ENCODE assay signal across 9 cellular contexts in genomic region chr3:9402410-9403228, GRCh38. TPM values are rescaled to one million over a fixed set of nuclear protein-coding genes. Genes with fewer than 3 reads are reported as not detected.
A peak's percentile ranks its signal among the peaks of the same experiment; 100 is the strongest.
DNase-seq lines count a peak whose midpoint lies in the region; ATAC-seq and TF ChIP-seq lines count a peak whose summit lies in the region.
"Had no signal": no experiment of that assay in that cellular context is flagged by ENCODE, and none has a peak within 500 bp of the region (broad histone marks: within the 10 kb centered on the region; RNA-seq: fewer than 3 reads in every experiment).

No MANE protein-coding gene starts in this region.

- no TSS peak for BruUV-seq in PC-3 (replicated peaks; lab: Mats Ljungman, UMichigan)

- DNase-seq in NCI-H2196 (lab: John Stamatoyannopoulos, UW; ENCODE audit: unreplicated experiment) (peak; percentile 6), NCI-H2196 treated with DMSO at 0.1 percent for 48 hours (lab: John Stamatoyannopoulos, UW; ENCODE audit: unreplicated experiment) (no peak), PC-3 (no peak), esophagus squamous epithelium (lab: John Stamatoyannopoulos, UW) (no peak), neuronal stem cell (ENCODE audit: low spot score) (peak; percentile 80)
- no peak for DNase-seq in activated CD4-positive, alpha-beta memory T cell treated with anti-CD3 and anti-CD28 coated beads for 36 hours

- TF ChIP-seq CTCF in PC-3 (conservative IDR thresholded peaks at IDR 0.05; ENCODE audit: low read depth, low read length) = no peak
- no peak for TF ChIP-seq CTCF in esophagus squamous epithelium (IDR thresholded peaks at IDR 0.05)

- H2BK120ac ChIP-seq in neuronal stem cell (ENCODE audit: low read depth, low read length) = no peak overlapping the region

- peaks cover 100% of the 10 kb centered on the region for H3K79me2 ChIP-seq in PC-3 (ENCODE audit: low read length)

- WGBS in esophagus squamous epithelium, 2 donors = 23 to 24% methylated on average over 3 of the region's 3 CpGs
- WGBS in neuronal stem cell (ENCODE audit: extremely low coverage in 2 of 2, insufficient read length in 2 of 2, insufficient replicate concordance in 1 of 2), 2 donors = no CpG with 5 or more reads among the region's 3 CpGs

- no peaks in the 10 kb centered on the region for H3F3A ChIP-seq in PC-3 (ENCODE audit: low read length, unreplicated experiment)

- peaks cover 49% of the 10 kb centered on the region for H3K4me1 ChIP-seq in PC-3 (ENCODE audit: insufficient read depth, low read length)
- peaks cover 51 to 92% (median 63%) of the 10 kb centered on the region in 3 donors for H3K4me1 ChIP-seq in esophagus squamous epithelium
- peaks cover 6 to 39% of the 10 kb centered on the region in 2 donors for H3K4me1 ChIP-seq in neuronal stem cell (ENCODE audit: control insufficient read depth in 2 of 2, insufficient read depth in 1 of 2, low read depth in 1 of 2, low read length in 2 of 2)

- H2BK12ac ChIP-seq in neuronal stem cell (ENCODE audit: low read length) = no peak overlapping the region

- no peak for ATAC-seq in PC-3
- no peak for ATAC-seq in HG03095 (IDR thresholded peaks at IDR 0.05; ENCODE audit: unreplicated experiment)
- no peak for ATAC-seq in GM18520 (IDR thresholded peaks at IDR 0.05; ENCODE audit: unreplicated experiment)

- no peak overlapping the region for H3K23ac ChIP-seq in neuronal stem cell (ENCODE audit: low read depth, low read length, poor library complexity)

- H3K18ac ChIP-seq in neuronal stem cell (ENCODE audit: low read length) = no peak overlapping the region

- H3K4me1 Mint-ChIP-seq in activated CD4-positive, alpha-beta memory T cell treated with anti-CD3 and anti-CD28 coated beads for 36 hours (ENCODE audit: low read depth) = peaks cover 65% of the 10 kb centered on the region

- CTCF ChIA-PET in PC-3 (lab: Charles Lee) = interaction anchor here (0.6 kb wide), 1 partner anchor 19 kb away, joined by 4 read pairs; no protein-coding TSS in a partner anchor
- CTCF ChIA-PET in activated CD4-positive, alpha-beta memory T cell treated with anti-CD3 and anti-CD28 coated beads for 36 hours (lab: Charles Lee) = interaction anchor here (1.1 kb wide), 1 partner anchor 101 kb away, joined by 3 read pairs; no protein-coding TSS in a partner anchor

- H3K4me2 ChIP-seq in PC-3 (ENCODE audit: low read length) = peak overlapping the region; percentile 94
- H3K4me2 ChIP-seq in neuronal stem cell (ENCODE audit: insufficient read depth, low read length, poor library complexity, severe bottlenecking) = peak overlapping the region; percentile 46

- H3K14ac ChIP-seq in neuronal stem cell (ENCODE audit: low read length) = no peak overlapping the region

- no peak overlapping the region for H3K27ac ChIP-seq in PC-3 (ENCODE audit: low read length)
- H3K27ac ChIP-seq in esophagus squamous epithelium = peak overlapping the region; percentile 18 to 100 (median 74)
- H3K27ac ChIP-seq in neuronal stem cell (replicated peaks; ENCODE audit: low read length) = peak overlapping the region; percentile 98
- H3K27ac ChIP-seq: C4-2B had no signal

- peaks cover 88% of the 10 kb centered on the region for H4K20me1 ChIP-seq in PC-3 (ENCODE audit: low read length)

- no peaks in the 10 kb centered on the region for H3K79me1 ChIP-seq in neuronal stem cell (ENCODE audit: low read depth, low read length)

- no peaks in the 10 kb centered on the region for H3K9me2 ChIP-seq in PC-3 (replicated peaks; ENCODE audit: low read length)

- H2AFZ ChIP-seq in PC-3 (ENCODE audit: low read length) (no peak overlapping the region), neuronal stem cell (ENCODE audit: low read length) (no peak overlapping the region)

- no peak overlapping the region for H4K8ac ChIP-seq in neuronal stem cell (ENCODE audit: low read depth, low read length)

- POLR2A ChIA-PET in PC-3 (lab: Charles Lee; ENCODE audit: unreplicated experiment) = no interaction called here
- POLR2A ChIA-PET in activated CD4-positive, alpha-beta memory T cell treated with anti-CD3 and anti-CD28 coated beads for 36 hours (lab: Charles Lee) = no interaction called here

- H2BK15ac ChIP-seq in neuronal stem cell (ENCODE audit: low read length) = no peak overlapping the region

- H3K36me3 ChIP-seq in PC-3 (ENCODE audit: low read depth, low read length) (0 out of 2 replicates have a peak, but pooled peaks cover 6% of the 10 kb centered on the region), esophagus squamous epithelium (no peaks in the 10 kb centered on the region), neuronal stem cell (replicated peaks in 1 of 2; ENCODE audit: control insufficient read depth in 2 of 2, insufficient read depth in 2 of 2, low read length in 2 of 2) (peaks cover 0 to 6% of the 10 kb centered on the region in 2 donors)

- H3K27me3 Mint-ChIP-seq in activated CD4-positive, alpha-beta memory T cell treated with anti-CD3 and anti-CD28 coated beads for 36 hours = no peaks in the 10 kb centered on the region

- no peak overlapping the region for H3K27ac Mint-ChIP-seq in activated CD4-positive, alpha-beta memory T cell treated with anti-CD3 and anti-CD28 coated beads for 36 hours

- TF ChIP-seq POLR2A in esophagus squamous epithelium (IDR thresholded peaks at IDR 0.05) = no peak

- no peak overlapping the region for H2AK5ac ChIP-seq in neuronal stem cell (ENCODE audit: low read depth, low read length)

- H3K4me3 ChIP-seq in PC-3 (ENCODE audit: low read length) = peak overlapping the region; percentile 94
- peak overlapping the region in 1 of 4 donors; percentile 28 for H3K4me3 ChIP-seq in esophagus squamous epithelium
- H3K4me3 ChIP-seq in neuronal stem cell (ENCODE audit: low read length in 2 of 2) = peak overlapping the region; percentile 31 to 47

- intact Hi-C loops in PC-3 (cut with micrococcal nuclease) (no loop called here), esophagus squamous epithelium (cut with DNase I) (no loop called here)
- intact Hi-C loops in activated CD4-positive, alpha-beta memory T cell treated with anti-CD3 and anti-CD28 coated beads for 36 hours (cut with micrococcal nuclease) = loop anchor here (1.0 kb wide), 1 partner anchor 18 kb away; no protein-coding TSS in a partner anchor

- H3K9me3 ChIP-seq in PC-3 (ENCODE audit: low read length) (no peaks in the 10 kb centered on the region), esophagus squamous epithelium (no peaks in the 10 kb centered on the region), neuronal stem cell (replicated peaks in 1 of 2; ENCODE audit: control insufficient read depth in 2 of 2, insufficient read depth in 1 of 2, low read depth in 1 of 2, low read length in 2 of 2) (peaks cover 0 to 6% of the 10 kb centered on the region in 2 donors)

- H3K4ac ChIP-seq in neuronal stem cell (ENCODE audit: low read length) = no peak overlapping the region

- H3K9ac ChIP-seq in PC-3 (ENCODE audit: low read length) (no peak overlapping the region), neuronal stem cell (ENCODE audit: low read depth, low read length, poor library complexity) (no peak overlapping the region)

- no peak overlapping the region for H4K91ac ChIP-seq in neuronal stem cell (ENCODE audit: low read depth, low read length, poor library complexity)

- no peaks in the 10 kb centered on the region for H3K27me3 ChIP-seq in PC-3 (ENCODE audit: low read length)
- no peaks in the 10 kb centered on the region for H3K27me3 ChIP-seq in esophagus squamous epithelium
- no peaks in the 10 kb centered on the region for H3K27me3 ChIP-seq in neuronal stem cell (ENCODE audit: control insufficient read depth in 3 of 3, insufficient read depth in 3 of 3, low read depth in 1 of 3, low read length in 3 of 3)

- H3K9me3 Mint-ChIP-seq in activated CD4-positive, alpha-beta memory T cell treated with anti-CD3 and anti-CD28 coated beads for 36 hours = no peaks in the 10 kb centered on the region

- H3K36me3 Mint-ChIP-seq in activated CD4-positive, alpha-beta memory T cell treated with anti-CD3 and anti-CD28 coated beads for 36 hours = peaks cover 17% of the 10 kb centered on the region

- H2BK5ac ChIP-seq in neuronal stem cell (ENCODE audit: low read length) = no peak overlapping the region

- no peak overlapping the region for H3K4me3 Mint-ChIP-seq in activated CD4-positive, alpha-beta memory T cell treated with anti-CD3 and anti-CD28 coated beads for 36 hours

RNA-seq across cellular contexts. Expression of gene SETD5, which starts 5.2 kb away (rescaled TPM):
- total RNA-seq in PC-3 (2014; rRNA removed) (64.9 and 74.9 TPM in 2 replicates), esophagus squamous epithelium (10 to 100 TPM; 41.8 to 89.3 (median 54.4) TPM)
- polyA plus RNA-seq in neuronal stem cell (2013, experiment 1 of 2) = 210 TPM
- 225 TPM for polyA plus RNA-seq in neuronal stem cell (2013, experiment 2 of 2)
- total RNA-seq in activated CD4-positive, alpha-beta memory T cell treated with anti-CD3 and anti-CD28 coated beads for 36 hours = 100 to 1,000 TPM in 1 of 2 experiments, 10 to 100 TPM in 1; 98.0 to 103 TPM

RNA-seq across cellular contexts. Expression of gene THUMPD3, which starts 39.8 kb away (rescaled TPM):
- total RNA-seq in PC-3 (2014; rRNA removed) = 45.3 and 65.5 TPM in 2 replicates
- total RNA-seq in esophagus squamous epithelium = 10 to 100 TPM; 18.9 to 32.8 (median 31.1) TPM
- polyA plus RNA-seq in neuronal stem cell (2013, experiment 1 of 2) = 29.3 TPM
- 27.9 TPM for polyA plus RNA-seq in neuronal stem cell (2013, experiment 2 of 2)
- 10 to 100 TPM; 55.8 to 60.6 TPM for total RNA-seq in activated CD4-positive, alpha-beta memory T cell treated with anti-CD3 and anti-CD28 coated beads for 36 hours

Comparison
In these comparisons a context has a peak if more than half of its experiments do, and no peak if none do; other contexts are left out.
1. DNase-seq: peak in NCI-H2196 (single experiment) and neuronal stem cell (single experiment); none in NCI-H2196 treated with DMSO at 0.1 percent for 48 hours (single experiment), PC-3 (single experiment), esophagus squamous epithelium (single experiment) and activated CD4-positive, alpha-beta memory T cell treated with anti-CD3 and anti-CD28 coated beads for 36 hours (single experiment).